In genomic region chr2:39545957-39546356, GRCh38 we compare ENCODE assay signal across 23 cellular contexts.
DNase-seq lines count a peak whose midpoint lies in the region; ATAC-seq and TF ChIP-seq lines count a peak whose summit lies in the region.
"Had no signal": no experiment of that assay in that cellular context is flagged by ENCODE, and none has a peak within 500 bp of the region (broad histone marks: within the 10 kb centered on the region; RNA-seq: fewer than 3 reads in every experiment).

No MANE protein-coding gene starts in this region.

- H3K79me2 ChIP-seq in mammary epithelial cell (ENCODE audit: insufficient read depth, low read length) (no peaks in the 10 kb centered on the region), PC-9 (ENCODE audit: low read depth) (no peaks in the 10 kb centered on the region)

- intact Hi-C loops in mammary epithelial cell (cut with micrococcal nuclease) = no loop called here
- intact Hi-C loops in breast epithelium (cut with DNase I; ENCODE audit: low total_unique reads) = no loop called here
- intact Hi-C loops in PC-9 (cut with micrococcal nuclease; ENCODE audit: unreplicated experiment) = loop anchor here (2.0 kb wide), 1 partner anchor 107 kb away; no protein-coding TSS in a partner anchor
- intact Hi-C loops in esophagus muscularis mucosa (cut with DNase I) = no loop called here

- H2AFZ ChIP-seq in mammary epithelial cell (ENCODE audit: low read depth, low read length) = peak overlapping the region; percentile 2
- no peak overlapping the region for H2AFZ ChIP-seq in PC-9

- 97% methylated on average over 5 of the region's 5 CpGs for WGBS in mammary epithelial cell (ENCODE audit: low coverage, missing lambda C conversion rate)
- whole genome bisulfite sequencing in esophagus muscularis mucosa = 85% methylated on average over 5 of the region's 5 CpGs

- no peak overlapping the region for H3K4me3 Mint-ChIP-seq in stimulated activated effector memory CD8-positive, alpha-beta T cell treated with anti-CD3 and anti-CD28 coated beads, Interleukin-12 subunit alpha, Interleukin-12 subunit beta, amount 100 ng/mL, for 72 hours
- H3K4me3 Mint-ChIP-seq: CD8-positive, alpha-beta memory T cell had no signal

- dilution Hi-C loops in mammary epithelial cell (cut with HindIII; ENCODE audit: low sequenced_read_pairs) = no loop called here

- POLR2A ChIA-PET in PC-9 (lab: Charles Lee; ENCODE audit: unreplicated experiment) = interaction anchor here (0.7 kb wide), 1 partner anchor 25 kb away, joined by 6 read pairs; no protein-coding TSS in a partner anchor

- H3K9me3 Mint-ChIP-seq in stimulated activated effector memory CD8-positive, alpha-beta T cell treated with anti-CD3 and anti-CD28 coated beads, Interleukin-12 subunit alpha, Interleukin-12 subunit beta, amount 100 ng/mL, for 72 hours = no peaks in the 10 kb centered on the region
- H3K9me3 Mint-ChIP-seq: CD8-positive, alpha-beta memory T cell had no signal

- TF ChIP-seq POLR2A in breast epithelium (IDR thresholded peaks at IDR 0.05) (no peak), esophagus muscularis mucosa (IDR thresholded peaks at IDR 0.05; ENCODE audit: low read depth) (no peak)

- CTCF ChIA-PET in mammary epithelial cell (lab: Charles Lee; ENCODE audit: low non-redundant PET) (no interaction called here), PC-9 (lab: Charles Lee) (no interaction called here)

- no peaks in the 10 kb centered on the region for H3K4me1 Mint-ChIP-seq in stimulated activated effector memory CD8-positive, alpha-beta T cell treated with anti-CD3 and anti-CD28 coated beads, Interleukin-12 subunit alpha, Interleukin-12 subunit beta, amount 100 ng/mL, for 72 hours
- H3K4me1 Mint-ChIP-seq: CD14-positive monocyte; CD8-positive, alpha-beta memory T cell had no signal

- DNase-seq in mammary epithelial cell = no peak
- no peak for DNase-seq in breast epithelium (ENCODE audit: low spot score in 2 of 2)
- no peak for DNase-seq in PC-9
- peak; percentile 37 for DNase-seq in esophagus muscularis mucosa (ENCODE audit: extremely low spot score)
- no peak for DNase-seq in stimulated activated effector memory CD8-positive, alpha-beta T cell treated with anti-CD3 and anti-CD28 coated beads, Interleukin-12 subunit alpha, Interleukin-12 subunit beta, amount 100 ng/mL, for 72 hours (ENCODE audit: low spot score in 2 of 2)
- DNase-seq: BE2C; CD8-positive, alpha-beta memory T cell; DMS 273 treated with DMSO at 0.1 percent for 48 hours; DMS79; EL; GDM1; Kasumi-1; NCI-H1105 treated with DMSO at 0.1 percent for 48 hours; NCI-H2029; NCI-H526 treated with DMSO at 0.1 percent for 48 hours; SJCRH30 had no signal

- H3K4me2 ChIP-seq in mammary epithelial cell (ENCODE audit: insufficient read depth, low read depth, low read length) (no peak overlapping the region), PC-9 (peak overlapping the region; percentile 34; the same call in 1 of the 2 replicates)

- H3K9ac ChIP-seq in mammary epithelial cell (ENCODE audit: insufficient read depth, low read length) = no peak overlapping the region

- no TSS peak for BruUV-seq in mammary epithelial cell (replicated peaks; lab: Mats Ljungman, UMichigan)
- no TSS peak for BruUV-seq in PC-9 (replicated peaks; lab: Mats Ljungman, UMichigan)

- peaks cover 29% of the 10 kb centered on the region for H3F3A ChIP-seq in PC-9 (ENCODE audit: insufficient read depth, low read depth)

- H3K36me3 ChIP-seq in mammary epithelial cell (ENCODE audit: insufficient read depth, low read length) (no peaks in the 10 kb centered on the region), breast epithelium (no peaks in the 10 kb centered on the region), PC-9 (ENCODE audit: low read depth) (peaks cover 4% of the 10 kb centered on the region; the same call in 1 of the 2 replicates), esophagus muscularis mucosa (no peaks in the 10 kb centered on the region)
- H3K36me3 ChIP-seq: BE2C, SJCRH30 had no signal

- peaks cover 41% of the 10 kb centered on the region for H3K4me1 ChIP-seq in mammary epithelial cell (ENCODE audit: insufficient read depth, low read length)
- no peaks in the 10 kb centered on the region for H3K4me1 ChIP-seq in breast epithelium
- H3K4me1 ChIP-seq in PC-9 (replicated peaks; ENCODE audit: insufficient read depth) = peaks cover 41% of the 10 kb centered on the region
- H3K4me1 ChIP-seq in esophagus muscularis mucosa = peaks cover 0 to 10% (median 0%) of the 10 kb centered on the region in 4 donors

- TF ChIP-seq CTCF in mammary epithelial cell (conservative IDR thresholded peaks at IDR 0.05 in 1 of 2, IDR thresholded peaks at IDR 0.05 in 1 of 2; ENCODE audit: extremely low read depth in 1 of 2, insufficient read depth in 1 of 2, low read depth in 1 of 2, low read length in 2 of 2) (no peak), breast epithelium (IDR thresholded peaks at IDR 0.05) (no peak), PC-9 (conservative IDR thresholded peaks at IDR 0.05) (no peak), esophagus muscularis mucosa (IDR thresholded peaks at IDR 0.05) (no peak)

- in situ Hi-C loops in mammary epithelial cell (cut with MboI; ENCODE audit: low sequenced_read_pairs in 2 of 2) = no loop called here

- H3K9me3 ChIP-seq in mammary epithelial cell (replicated peaks; ENCODE audit: insufficient read depth, low read length) (no peaks in the 10 kb centered on the region), breast epithelium (peaks cover 0 to 4% of the 10 kb centered on the region in 2 donors), PC-9 (ENCODE audit: insufficient read depth, low read depth) (peaks cover 15% of the 10 kb centered on the region; the same call in 1 of the 2 replicates), esophagus muscularis mucosa (peaks cover 0 to 7% (median 0%) of the 10 kb centered on the region in 4 donors)
- H3K9me3 ChIP-seq: BE2C, SJCRH30 had no signal

- H3K9me2 ChIP-seq in PC-9 (ENCODE audit: insufficient read depth) = no peaks in the 10 kb centered on the region

- H3K27ac ChIP-seq in mammary epithelial cell (ENCODE audit: insufficient read depth, low read depth, low read length) (no peak overlapping the region), breast epithelium (no peak overlapping the region), PC-9 (peak overlapping the region; percentile 64; the same call in 1 of the 2 replicates), esophagus muscularis mucosa (replicated peaks in 1 of 4) (no peak overlapping the region)
- H3K27ac ChIP-seq: 22Rv1, SJCRH30 had no signal

- H3K4me3 ChIP-seq in mammary epithelial cell (replicated peaks in 1 of 3; ENCODE audit: insufficient read depth in 1 of 3, low read depth in 2 of 3, low read length in 3 of 3) = no peak overlapping the region
- no peak overlapping the region for H3K4me3 ChIP-seq in breast epithelium
- H3K4me3 ChIP-seq in PC-9 = no peak overlapping the region
- H3K4me3 ChIP-seq in esophagus muscularis mucosa = no peak overlapping the region
- H3K4me3 ChIP-seq: K562, SJCRH30 had no signal

- no peak for TF ChIP-seq EP300 in esophagus muscularis mucosa (IDR thresholded peaks at IDR 0.05)

- no peak overlapping the region for H3K27ac Mint-ChIP-seq in stimulated activated effector memory CD8-positive, alpha-beta T cell treated with anti-CD3 and anti-CD28 coated beads, Interleukin-12 subunit alpha, Interleukin-12 subunit beta, amount 100 ng/mL, for 72 hours
- H3K27ac Mint-ChIP-seq: CD14-positive monocyte; CD8-positive, alpha-beta memory T cell had no signal

- peak; percentile 47 for ATAC-seq in stimulated activated effector memory CD8-positive, alpha-beta T cell treated with anti-CD3 and anti-CD28 coated beads, Interleukin-12 subunit alpha, Interleukin-12 subunit beta, amount 100 ng/mL, for 72 hours
- ATAC-seq in HG03095 (IDR thresholded peaks at IDR 0.05; ENCODE audit: unreplicated experiment) = no peak
- no peak for ATAC-seq in GM18498 (IDR thresholded peaks at IDR 0.05; ENCODE audit: unreplicated experiment)
- no peak for ATAC-seq in HG02970 (IDR thresholded peaks at IDR 0.05; ENCODE audit: low FRiP score, unreplicated experiment)
- ATAC-seq: K562, SK-N-SH treated with all-trans-retinoic acid at 6 μM for 48 hours had no signal

- no peaks in the 10 kb centered on the region for H3K36me3 Mint-ChIP-seq in stimulated activated effector memory CD8-positive, alpha-beta T cell treated with anti-CD3 and anti-CD28 coated beads, Interleukin-12 subunit alpha, Interleukin-12 subunit beta, amount 100 ng/mL, for 72 hours
- H3K36me3 Mint-ChIP-seq: CD14-positive monocyte; CD8-positive, alpha-beta memory T cell had no signal

- H3K27me3 ChIP-seq in mammary epithelial cell (ENCODE audit: insufficient read depth, low read length) = no peaks in the 10 kb centered on the region
- no peaks in the 10 kb centered on the region for H3K27me3 ChIP-seq in breast epithelium
- no peaks in the 10 kb centered on the region for H3K27me3 ChIP-seq in PC-9 (ENCODE audit: insufficient read depth, low read depth)
- H3K27me3 ChIP-seq in esophagus muscularis mucosa = no peaks in the 10 kb centered on the region
- H3K27me3 ChIP-seq: BE2C, SJCRH30 had no signal

- H4K20me1 ChIP-seq in mammary epithelial cell (ENCODE audit: insufficient read depth, low read length) (no peaks in the 10 kb centered on the region), PC-9 (ENCODE audit: insufficient read depth) (no peaks in the 10 kb centered on the region)
